ENCODE assay signal across 8 cellular contexts in the genomic region with DNA sequence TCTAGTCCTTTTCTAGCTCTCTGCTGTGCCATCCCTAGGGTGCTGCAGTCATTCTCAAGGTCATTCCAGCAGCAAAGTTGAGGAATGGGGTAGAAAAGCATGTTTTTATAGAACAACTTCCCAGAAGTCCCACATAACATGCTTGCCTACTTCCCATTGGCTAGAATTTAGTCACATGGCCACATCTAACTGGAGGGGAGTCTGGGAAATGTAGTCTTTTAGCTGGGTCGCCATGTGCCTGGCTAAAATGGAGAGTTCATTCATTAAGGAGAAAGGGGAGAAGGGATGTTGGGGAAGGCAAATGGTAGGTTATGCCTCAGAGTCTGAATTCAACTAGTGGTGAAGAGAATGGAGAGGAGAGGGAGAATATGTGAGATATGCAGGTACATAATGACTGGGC.
DNase-seq lines count a peak whose midpoint lies in the region; ATAC-seq, FAIRE-seq and TF ChIP-seq lines count a peak whose summit lies in the region.

No MANE protein-coding gene starts in this region.

- no peaks in the 10 kb centered on the region for H3F3A ChIP-seq in smooth muscle cell (ENCODE audit: low read depth)

- peak overlapping the region; percentile 38; the same call in 1 of the 2 replicates for H3K27ac ChIP-seq in HCT116 (ENCODE audit: low read depth, low read length)
- no peak overlapping the region for H3K27ac ChIP-seq in OCI-LY3 (ENCODE audit: low read length)
- H3K27ac ChIP-seq in smooth muscle cell (ENCODE audit: low read depth): no peak overlapping the region

- 76% methylated on average over 1 of the region's 1 CpG for WGBS in smooth muscle cell (ENCODE audit: low lambda C conversion rate)

- peaks cover 6% of the 10 kb centered on the region in 2 donors for H3K9me3 Mint-ChIP-seq in natural killer cell

- H3K4me3 Mint-ChIP-seq in natural killer cell: no peak overlapping the region

- RAD21 ChIA-PET in HCT116 (lab: Charles Lee; ENCODE audit: low non-redundant PET in 1 of 2, low total read pairs in 2 of 2, uncharacterized antibody in 2 of 2, unreplicated experiment in 2 of 2): no interaction called here

- H2AFZ ChIP-seq in HCT116 (ENCODE audit: low read depth, low read length, poor library complexity, severe bottlenecking) (no peak overlapping the region), OCI-LY3 (ENCODE audit: low read depth, low read length) (peak overlapping the region; percentile 85), smooth muscle cell (ENCODE audit: low read depth) (no peak overlapping the region)

- H3K27me3 Mint-ChIP-seq in natural killer cell (ENCODE audit: low read depth in 2 of 2): peaks cover 0 to 18% of the 10 kb centered on the region in 2 donors

- no peaks in the 10 kb centered on the region for H3K4me1 Mint-ChIP-seq in natural killer cell

- H3K36me3 ChIP-seq in HCT116 (ENCODE audit: control insufficient read depth in 1 of 2, insufficient read depth in 2 of 2, low read length in 2 of 2): peaks cover 12 to 61% of the 10 kb centered on the region in 2 experiments; a peak in 3 of 4 replicates
- no peaks in the 10 kb centered on the region for H3K36me3 ChIP-seq in OCI-LY3 (replicated peaks; ENCODE audit: low read depth, low read length)
- no peaks in the 10 kb centered on the region for H3K36me3 ChIP-seq in smooth muscle cell (ENCODE audit: low read depth)

- H4K20me1 ChIP-seq in HCT116 (ENCODE audit: insufficient read depth) (no peaks in the 10 kb centered on the region), OCI-LY3 (ENCODE audit: insufficient read depth, low read length) (no peaks in the 10 kb centered on the region), smooth muscle cell (ENCODE audit: low read depth) (no peaks in the 10 kb centered on the region)

- H3K36me3 Mint-ChIP-seq in natural killer cell: no peaks in the 10 kb centered on the region

- no peak overlapping the region for H3K4me3 ChIP-seq in HCT116 (replicated peaks in 1 of 2; ENCODE audit: low read depth in 1 of 2, low read length in 2 of 2)
- no peak overlapping the region; the same call in 1 of the 2 replicates for H3K4me3 ChIP-seq in OCI-LY3 (ENCODE audit: low read length)
- H3K4me3 ChIP-seq in smooth muscle cell: no peak overlapping the region

- H3K79me2 ChIP-seq in HCT116 (ENCODE audit: insufficient read depth, low read length) (peaks cover 96% of the 10 kb centered on the region), OCI-LY3 (ENCODE audit: low read length) (no peaks in the 10 kb centered on the region), smooth muscle cell (ENCODE audit: low read depth) (no peaks in the 10 kb centered on the region)

- no peak overlapping the region for H3K4me2 ChIP-seq in HCT116 (ENCODE audit: low read length)
- peak overlapping the region; percentile 34; the same call in 1 of the 2 replicates for H3K4me2 ChIP-seq in OCI-LY3 (ENCODE audit: low read length)
- no peak overlapping the region for H3K4me2 ChIP-seq in smooth muscle cell

- H3K4me1 ChIP-seq in HCT116 (ENCODE audit: control insufficient read depth in 1 of 2, insufficient read depth in 2 of 2, low read length in 2 of 2): peaks cover 16 to 56% of the 10 kb centered on the region in 2 experiments
- H3K4me1 ChIP-seq in OCI-LY3 (ENCODE audit: low read length): no peaks in the 10 kb centered on the region
- H3K4me1 ChIP-seq in smooth muscle cell (ENCODE audit: low read depth): no peaks in the 10 kb centered on the region

- POLR2A ChIA-PET in HCT116 (lab: Charles Lee): interaction anchor here (1.2 kb wide), 1 partner anchor 24 kb away, joined by 3 read pairs; no protein-coding TSS in a partner anchor

- ATAC-seq in HCT116: peak; percentile 75
- no peak for ATAC-seq in natural killer cell

- no peaks in the 10 kb centered on the region for H3K9me2 ChIP-seq in HCT116 (ENCODE audit: insufficient read depth)

- no peak for TF ChIP-seq RAD21 in HCT116 (IDR thresholded peaks at IDR 0.05; ENCODE audit: low read depth)

- DNase-seq in HCT116 (ENCODE audit: low read depth, low spot score) (no peak), glomerular visceral epithelial cell (ENCODE audit: extremely low spot score) (peak; percentile 19), natural killer cell (no peak), smooth muscle cell (lab: John Stamatoyannopoulos, UW; ENCODE audit: unreplicated experiment) (no peak), NCI-H1436 treated with DMSO at 0.1 percent for 48 hours (lab: John Stamatoyannopoulos, UW) (no peak)
- no peak for DNase-seq in activated CD4-positive, alpha-beta T cell treated with anti-CD3 and anti-CD28 coated beads for 1 hour

- H3K27me3 ChIP-seq in HCT116 (ENCODE audit: insufficient read depth, low read length): no peaks in the 10 kb centered on the region
- no peaks in the 10 kb centered on the region for H3K27me3 ChIP-seq in OCI-LY3 (ENCODE audit: low read depth, low read length)
- peaks cover 6% of the 10 kb centered on the region for H3K27me3 ChIP-seq in smooth muscle cell (ENCODE audit: low read depth)

- no peak for TF ChIP-seq POLR2A in HCT116 (IDR thresholded peaks at IDR 0.05; ENCODE audit: borderline replicate concordance, extremely low read depth, insufficient read depth, insufficient read length)

- H3K9me3 ChIP-seq in HCT116 (ENCODE audit: control insufficient read depth in 1 of 2, insufficient read depth in 1 of 2, low read depth in 1 of 2, low read length in 2 of 2) (peaks cover 0 to 3% of the 10 kb centered on the region in 2 experiments; a peak in 1 of 4 replicates), OCI-LY3 (ENCODE audit: insufficient read depth, low read length) (no peaks in the 10 kb centered on the region), smooth muscle cell (replicated peaks; ENCODE audit: low read depth) (no peaks in the 10 kb centered on the region)

- no peak overlapping the region for H3K9ac ChIP-seq in HCT116 (ENCODE audit: low read length)
- no peak overlapping the region for H3K9ac ChIP-seq in OCI-LY3 (ENCODE audit: low read length)
- H3K9ac ChIP-seq in smooth muscle cell (ENCODE audit: low read depth): no peak overlapping the region

- H3K27ac Mint-ChIP-seq in natural killer cell: no peak overlapping the region

- peak; percentile 15 for FAIRE-seq in G401.6 (lab: Jason Lieb, UNC)

- intact Hi-C loops in HCT116 (cut with micrococcal nuclease): no loop called here
- intact Hi-C loops in natural killer cell (cut with micrococcal nuclease): no loop called here

- TF ChIP-seq CTCF in HCT116 (IDR thresholded peaks at IDR 0.05 in 2 of 3, conservative IDR thresholded peaks at IDR 0.05 in 1 of 3; ENCODE audit: borderline replicate concordance in 1 of 3, insufficient read depth in 1 of 3, low read depth in 2 of 3, low read length in 2 of 3) (no peak), OCI-LY3 (IDR thresholded peaks at IDR 0.05; ENCODE audit: low read depth, low read length) (no peak), natural killer cell (IDR thresholded peaks at IDR 0.05) (no peak), smooth muscle cell (IDR thresholded peaks at IDR 0.05; ENCODE audit: borderline replicate concordance, insufficient read depth, poor library complexity, severe bottlenecking) (no peak)

- BruUV-seq in HCT116 (replicated peaks; lab: Mats Ljungman, UMichigan): no TSS peak

- CTCF ChIA-PET in HCT116 (lab: Charles Lee): no interaction called here

TF ChIP-seq in HCT116, 20 proteins besides CTCF, POLR2A, EP300 and RAD21 (continues in another document):
- TF ChIP-seq EGR1 (IDR thresholded peaks at IDR 0.05; ENCODE audit: low read depth) (no peak), EZH2 (IDR thresholded peaks at IDR 0.05) (no peak), FOSL1 (IDR thresholded peaks at IDR 0.05; ENCODE audit: low read depth) (no peak), CBX3 (IDR thresholded peaks at IDR 0.05; ENCODE audit: low read depth) (peak; percentile 75; the same call in 1 of the 2 replicates), SRF (IDR thresholded peaks at IDR 0.05; ENCODE audit: low read depth) (no peak), TCF7L2 (IDR thresholded peaks at IDR 0.05; ENCODE audit: borderline replicate concordance, extremely low read depth, insufficient read depth, insufficient read length) (no peak), SIN3A (IDR thresholded peaks at IDR 0.05; ENCODE audit: low read depth) (no peak), YY1 (IDR thresholded peaks at IDR 0.05; ENCODE audit: extremely low read depth, insufficient replicate concordance, low read depth, low read length) (peak; percentile 81), ELF1 (IDR thresholded peaks at IDR 0.05; ENCODE audit: borderline replicate concordance, low read depth) (no peak), POLR2AphosphoS5 (IDR thresholded peaks at IDR 0.05; ENCODE audit: low read depth, low read length) (no peak), ZNF274 (IDR thresholded peaks at IDR 0.05; ENCODE audit: low read depth, low read length) (no peak), SP1 (IDR thresholded peaks at IDR 0.05; ENCODE audit: low read depth) (peak; percentile 51), JUND (IDR thresholded peaks at IDR 0.05) (no peak), EZH2phosphoT487 (IDR thresholded peaks at IDR 0.05; ENCODE audit: borderline replicate concordance) (no peak), ZFX (IDR thresholded peaks at IDR 0.05) (no peak), CEBPB (IDR thresholded peaks at IDR 0.05; ENCODE audit: low read depth) (no peak)
- TF ChIP-seq, protein P1, sequence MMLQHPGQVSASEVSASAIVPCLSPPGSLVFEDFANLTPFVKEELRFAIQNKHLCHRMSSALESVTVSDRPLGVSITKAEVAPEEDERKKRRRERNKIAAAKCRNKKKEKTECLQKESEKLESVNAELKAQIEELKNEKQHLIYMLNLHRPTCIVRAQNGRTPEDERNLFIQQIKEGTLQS (IDR thresholded peaks at IDR 0.05): no peak
- TF ChIP-seq, protein P2, sequence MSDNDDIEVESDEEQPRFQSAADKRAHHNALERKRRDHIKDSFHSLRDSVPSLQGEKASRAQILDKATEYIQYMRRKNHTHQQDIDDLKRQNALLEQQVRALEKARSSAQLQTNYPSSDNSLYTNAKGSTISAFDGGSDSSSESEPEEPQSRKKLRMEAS (IDR thresholded peaks at IDR 0.05): peak; percentile 56; the same call in 1 of the 2 replicates
- TF ChIP-seq, protein P3, sequence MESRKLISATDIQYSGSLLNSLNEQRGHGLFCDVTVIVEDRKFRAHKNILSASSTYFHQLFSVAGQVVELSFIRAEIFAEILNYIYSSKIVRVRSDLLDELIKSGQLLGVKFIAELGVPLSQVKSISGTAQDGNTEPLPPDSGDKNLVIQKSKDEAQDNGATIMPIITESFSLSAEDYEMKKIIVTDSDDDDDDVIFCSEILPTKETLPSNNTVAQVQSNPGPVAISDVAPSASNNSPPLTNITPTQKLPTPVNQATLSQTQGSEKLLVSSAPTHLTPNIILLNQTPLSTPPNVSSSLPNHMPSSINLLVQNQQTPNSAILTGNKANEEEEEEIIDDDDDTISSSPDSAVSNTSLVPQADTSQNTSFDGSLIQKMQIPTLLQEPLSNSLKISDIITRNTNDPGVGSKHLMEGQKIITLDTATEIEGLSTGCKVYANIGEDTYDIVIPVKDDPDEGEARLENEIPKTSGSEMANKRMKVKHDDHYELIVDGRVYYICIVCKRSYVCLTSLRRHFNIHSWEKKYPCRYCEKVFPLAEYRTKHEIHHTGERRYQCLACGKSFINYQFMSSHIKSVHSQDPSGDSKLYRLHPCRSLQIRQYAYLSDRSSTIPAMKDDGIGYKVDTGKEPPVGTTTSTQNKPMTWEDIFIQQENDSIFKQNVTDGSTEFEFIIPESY (IDR thresholded peaks at IDR 0.05; ENCODE audit: extremely low read depth, insufficient replicate concordance, low read length): no peak
